In genomic region chr5:181233436-181234115, GRCh38 we compare ENCODE assay signal across 13 cellular contexts. TPM values are rescaled to one million over a fixed set of nuclear protein-coding genes. Genes with fewer than 3 reads are reported as not detected.
DNase-seq lines count a peak whose midpoint lies in the region; ATAC-seq and TF ChIP-seq lines count a peak whose summit lies in the region.
"Had no signal": no experiment of that assay in that cellular context is flagged by ENCODE, and none has a peak within 500 bp of the region (broad histone marks: within the 10 kb centered on the region; RNA-seq: fewer than 3 reads in every experiment).

No MANE protein-coding gene starts in this region.

- no peak overlapping the region for H3K4me3 ChIP-seq in breast epithelium
- H3K4me3 ChIP-seq: transverse colon had no signal

- H3K27ac Mint-ChIP-seq in MCF 10A (ENCODE audit: low read depth, unreplicated experiment): peak overlapping the region; percentile 6
- H3K27ac Mint-ChIP-seq in stimulated activated naive CD8-positive, alpha-beta T cell treated with anti-CD3 and anti-CD28 coated beads, Interleukin-15, amount 100 ng/mL, for 72 hours: peak overlapping the region in 1 of 2 donors; percentile 20

- H3K9me3 Mint-ChIP-seq in MCF 10A (ENCODE audit: unreplicated experiment): no peaks in the 10 kb centered on the region
- H3K9me3 Mint-ChIP-seq in stimulated activated naive CD8-positive, alpha-beta T cell treated with anti-CD3 and anti-CD28 coated beads, Interleukin-15, amount 100 ng/mL, for 72 hours: no peaks in the 10 kb centered on the region

- no peak for DNase-seq in MCF 10A (ENCODE audit: unreplicated experiment)
- no peak for DNase-seq in breast epithelium (ENCODE audit: low spot score in 2 of 2)
- DNase-seq in foreskin keratinocyte: no peak
- no peak for DNase-seq in stimulated activated naive CD8-positive, alpha-beta T cell treated with anti-CD3 and anti-CD28 coated beads, Interleukin-15, amount 100 ng/mL, for 72 hours
- DNase-seq in KBM-7: no peak
- no peak for DNase-seq in DMS53 treated with DMSO at 0.1 percent for 48 hours (lab: John Stamatoyannopoulos, UW; ENCODE audit: unreplicated experiment)
- DNase-seq: activated CD4-positive, CD25-positive, alpha-beta regulatory T cell treated with anti-CD3 and anti-CD28 coated beads, Interleukin-2, amount 50 U/mL, for 72 hours; activated gamma-delta T cell; DMS79; NCI-H2227 treated with DMSO at 0.1 percent for 48 hours; transverse colon had no signal

- no peaks in the 10 kb centered on the region for H3K36me3 ChIP-seq in breast epithelium

- H3K27me3 ChIP-seq in breast epithelium: no peaks in the 10 kb centered on the region
- H3K27me3 ChIP-seq in foreskin keratinocyte: no peaks in the 10 kb centered on the region
- H3K27me3 ChIP-seq: transverse colon had no signal

- H3K4me1 ChIP-seq in breast epithelium: no peaks in the 10 kb centered on the region
- H3K4me1 ChIP-seq in foreskin keratinocyte: no peaks in the 10 kb centered on the region
- H3K4me1 ChIP-seq: transverse colon had no signal

- peaks cover 87% of the 10 kb centered on the region for H3K36me3 Mint-ChIP-seq in MCF 10A (ENCODE audit: insufficient read depth, unreplicated experiment)

- CTCF ChIA-PET in MCF 10A (lab: Yijun Ruan, JAX): interaction anchor here (1.1 kb wide), 1 partner anchor 29 kb away, joined by 3 read pairs; no protein-coding TSS in a partner anchor

- TF ChIP-seq CTCF in MCF 10A (IDR thresholded peaks at IDR 0.05; ENCODE audit: unreplicated experiment) (no peak), breast epithelium (IDR thresholded peaks at IDR 0.05) (no peak), foreskin keratinocyte (conservative IDR thresholded peaks at IDR 0.05) (no peak)

- in situ Hi-C loops in KBM-7 (cut with MboI; ENCODE audit: low pct_unique_long_range_greater_than_20kb, low sequenced_read_pairs): no loop called here

- H3K27ac ChIP-seq in breast epithelium (peak overlapping the region in 1 of 2 donors; percentile 7), foreskin keratinocyte (no peak overlapping the region)
- H3K27ac ChIP-seq: transverse colon had no signal

- no peaks in the 10 kb centered on the region for H3K27me3 Mint-ChIP-seq in MCF 10A (ENCODE audit: insufficient read depth, unreplicated experiment)
- H3K27me3 Mint-ChIP-seq in stimulated activated naive CD8-positive, alpha-beta T cell treated with anti-CD3 and anti-CD28 coated beads, Interleukin-15, amount 100 ng/mL, for 72 hours: no peaks in the 10 kb centered on the region

- H3K4me3 Mint-ChIP-seq in MCF 10A (ENCODE audit: unreplicated experiment): no peak overlapping the region
- no peak overlapping the region for H3K4me3 Mint-ChIP-seq in stimulated activated naive CD8-positive, alpha-beta T cell treated with anti-CD3 and anti-CD28 coated beads, Interleukin-15, amount 100 ng/mL, for 72 hours

- peaks cover 18% of the 10 kb centered on the region for H3K4me1 Mint-ChIP-seq in MCF 10A (ENCODE audit: insufficient read depth, unreplicated experiment)
- peaks cover 48% of the 10 kb centered on the region for H3K4me1 Mint-ChIP-seq in stimulated activated naive CD8-positive, alpha-beta T cell treated with anti-CD3 and anti-CD28 coated beads, Interleukin-15, amount 100 ng/mL, for 72 hours

- TF ChIP-seq POLR2A in breast epithelium (IDR thresholded peaks at IDR 0.05): no peak

- POLR2A ChIA-PET in MCF 10A (lab: Yijun Ruan, JAX): interaction anchor here (0.9 to 19.6 kb wide), 5 partner anchors 9 to 42 kb away, joined by 4 to 374 read pairs (median 8); partner anchors contain the start of genes RACK1 and TRIM41

- no TSS peak for BruUV-seq in MCF 10A (replicated peaks; lab: Mats Ljungman, UMichigan)

- H3K9me3 ChIP-seq in breast epithelium: no peaks in the 10 kb centered on the region
- H3K9me3 ChIP-seq: transverse colon had no signal

- intact Hi-C loops in MCF 10A (cut with micrococcal nuclease): no loop called here
- intact Hi-C loops in breast epithelium (cut with DNase I; ENCODE audit: low total_unique reads): no loop called here

- ATAC-seq in SK-N-SH treated with all-trans-retinoic acid at 6 μM for 48 hours: peak; percentile 18
- ATAC-seq in foreskin keratinocyte: peak; percentile 20
- peak; percentile 49 for ATAC-seq in stimulated activated naive CD8-positive, alpha-beta T cell treated with anti-CD3 and anti-CD28 coated beads, Interleukin-15, amount 100 ng/mL, for 72 hours
- ATAC-seq in GM18858 (IDR thresholded peaks at IDR 0.05; ENCODE audit: unreplicated experiment): no peak

TF ChIP-seq in SK-N-SH treated with all-trans-retinoic acid at 6 μM for 48 hours, 23 proteins besides CTCF, POLR2A, EP300 and RAD21:
- TF ChIP-seq SNAI2 (CRISPR knock-in tag; IDR thresholded peaks at IDR 0.05): no peak
- no peak for TF ChIP-seq ESRRG (CRISPR knock-in tag; IDR thresholded peaks at IDR 0.05)
- 0 out of 2 replicates have a peak, but pooled peaks have one; percentile 10 for TF ChIP-seq CREB5 (CRISPR knock-in tag; IDR thresholded peaks at IDR 0.05; ENCODE audit: low read depth)

RNA-seq across cellular contexts. Expression of gene RACK1, which starts 10.1 kb away (rescaled TPM):
- 2,995 and 4,050 TPM in 2 replicates for total RNA-seq in MCF 10A (2022)
- 1,000 to 10,000 TPM; 2,096 to 2,842 (median 2,553) TPM for total RNA-seq in breast epithelium
- total RNA-seq in foreskin keratinocyte: 3,025 and 3,078 TPM in 2 replicates
- 2,685 and 2,690 TPM in 2 replicates for polyA plus RNA-seq in foreskin keratinocyte

RNA-seq across cellular contexts. Expression of gene TRIM41, which starts 10.5 kb away (rescaled TPM):
- total RNA-seq in MCF 10A (2022) (42.8 and 49.4 TPM in 2 replicates), breast epithelium (10 to 100 TPM; 14.1 to 16.0 (median 15.1) TPM), foreskin keratinocyte (17.5 and 17.9 TPM in 2 replicates)
- polyA plus RNA-seq in foreskin keratinocyte: 15.6 and 17.3 TPM in 2 replicates

RNA-seq across cellular contexts. Expression of gene TRIM52, which starts 27.4 kb away (rescaled TPM):
- total RNA-seq in MCF 10A (2022) (12.5 and 16.1 TPM in 2 replicates), breast epithelium (10 to 100 TPM; 12.8 to 18.6 (median 18.4) TPM), foreskin keratinocyte (2.6 and 2.8 TPM in 2 replicates)
- polyA plus RNA-seq in foreskin keratinocyte: 0.97 and 1.1 TPM in 2 replicates

RNA-seq across cellular contexts. Expression of gene TRIM7, which starts 28.6 kb away (rescaled TPM):
- total RNA-seq in MCF 10A (2022): 26.3 and 27.0 TPM in 2 replicates
- total RNA-seq in breast epithelium: 1 to 10 TPM in 2 of 3 donors, under 1 TPM in 1; 0.29 to 5.4 (median 5.2) TPM
- total RNA-seq in foreskin keratinocyte: 33.3 and 37.6 TPM in 2 replicates
- polyA plus RNA-seq in foreskin keratinocyte: 36.7 and 39.0 TPM in 2 replicates
